Comparison of ENCODE assay signal across 7 cellular contexts in genomic region chr7:37901236-37901827, GRCh38.
DNase-seq lines count a peak whose midpoint lies in the region; ATAC-seq, FAIRE-seq and TF ChIP-seq lines count a peak whose summit lies in the region.

No MANE protein-coding gene starts in this region.

- TF ChIP-seq CTCF in GM12873 (IDR thresholded peaks at IDR 0.05; ENCODE audit: insufficient read depth, low read depth, low read length, missing control alignments): peak; percentile 57
- peak; percentile 42 for TF ChIP-seq CTCF in astrocyte of the cerebellum (IDR thresholded peaks at IDR 0.05; ENCODE audit: low read depth, low read length, missing control alignments)

- no peak overlapping the region for H3K4me3 Mint-ChIP-seq in activated naive CD4-positive, alpha-beta T cell treated with anti-CD3 and anti-CD28 coated beads, Interleukin-2, amount 10 ng/mL, durations not matched to agents 7 days and 5 days

- no peaks in the 10 kb centered on the region for H3K27me3 Mint-ChIP-seq in activated naive CD4-positive, alpha-beta T cell treated with anti-CD3 and anti-CD28 coated beads, Interleukin-2, amount 10 ng/mL, durations not matched to agents 7 days and 5 days

- no peak for ATAC-seq in GM21737 (IDR thresholded peaks at IDR 0.05; ENCODE audit: unreplicated experiment)

- H3K4me3 ChIP-seq in astrocyte of the cerebellum (ENCODE audit: low read depth, low read length): no peak overlapping the region

- no peaks in the 10 kb centered on the region for H3K36me3 Mint-ChIP-seq in activated naive CD4-positive, alpha-beta T cell treated with anti-CD3 and anti-CD28 coated beads, Interleukin-2, amount 10 ng/mL, durations not matched to agents 7 days and 5 days

- H3K9me3 Mint-ChIP-seq in activated naive CD4-positive, alpha-beta T cell treated with anti-CD3 and anti-CD28 coated beads, Interleukin-2, amount 10 ng/mL, durations not matched to agents 7 days and 5 days: no peaks in the 10 kb centered on the region

- no peaks in the 10 kb centered on the region for H3K4me1 Mint-ChIP-seq in activated naive CD4-positive, alpha-beta T cell treated with anti-CD3 and anti-CD28 coated beads, Interleukin-2, amount 10 ng/mL, durations not matched to agents 7 days and 5 days

- in situ Hi-C loops in astrocyte of the cerebellum (cut with HindIII; ENCODE audit: low sequenced_read_pairs): loop anchor here (10.0 to 25.0 kb wide), 3 partner anchors 323 to 473 kb away; no protein-coding TSS in a partner anchor

- DNase-seq in NCI-H1092 (lab: John Stamatoyannopoulos, UW) (peak; percentile 16), astrocyte of the cerebellum (ENCODE audit: low read depth) (peak; percentile 59), islet precursor cell (no peak)
- no peak for DNase-seq in activated naive CD4-positive, alpha-beta T cell treated with anti-CD3 and anti-CD28 coated beads, Interleukin-2, amount 10 ng/mL, durations not matched to agents 7 days and 5 days

- CTCF ChIA-PET in activated naive CD4-positive, alpha-beta T cell treated with anti-CD3 and anti-CD28 coated beads, Interleukin-2, amount 10 ng/mL, durations not matched to agents 7 days and 5 days (lab: Charles Lee): interaction anchor here (0.6 to 2.9 kb wide), 8 partner anchors 8 to 1870 kb away, joined by 3 to 13 read pairs (median 4); no protein-coding TSS in a partner anchor

- no peak overlapping the region for H3K27ac Mint-ChIP-seq in activated naive CD4-positive, alpha-beta T cell treated with anti-CD3 and anti-CD28 coated beads, Interleukin-2, amount 10 ng/mL, durations not matched to agents 7 days and 5 days

- peak; percentile 95 for FAIRE-seq in islet of Langerhans (lab: Jason Lieb, UNC)

Comparison
In these comparisons a context has a peak if more than half of its experiments do, and no peak if none do; other contexts are left out.
1. DNase-seq: peak in NCI-H1092 (single experiment) and astrocyte of the cerebellum (single experiment); none in islet precursor cell (single experiment) and activated naive CD4-positive, alpha-beta T cell treated with anti-CD3 and anti-CD28 coated beads, Interleukin-2, amount 10 ng/mL, durations not matched to agents 7 days and 5 days (single experiment).